20 cellular contexts compared by ENCODE assay signal in genomic region chr16:85319984-85320440, GRCh38.
"Had no signal": no experiment of that assay in that cellular context is flagged by ENCODE, and none has a peak within 500 bp of the region (broad histone marks: within the 10 kb centered on the region; RNA-seq: fewer than 3 reads in every experiment).

No MANE protein-coding gene starts in this region.

- H3K27me3 ChIP-seq: colonic mucosa, spleen, upper lobe of left lung had no signal

- H3K9me3 ChIP-seq: colonic mucosa, esophagus squamous epithelium, left ventricle myocardium inferior, mucosa of descending colon, spleen, upper lobe of left lung had no signal

- H3K9me3 Mint-ChIP-seq: activated naive CD4-positive, alpha-beta T cell treated with anti-CD3 and anti-CD28 coated beads, Interleukin-2, amount 50 U/mL, for 24 hours had no signal

- H3K4me1 ChIP-seq: colonic mucosa had no signal

- H3K27ac ChIP-seq: colonic mucosa, left ventricle myocardium inferior had no signal

- H3K4me3 Mint-ChIP-seq: activated CD8-positive, alpha-beta T cell treated with anti-CD3 and anti-CD28 coated beads, Interleukin-2, amount 10 ng/mL, durations not matched to agents 7 days and 5 days; activated naive CD4-positive, alpha-beta T cell treated with anti-CD3 and anti-CD28 coated beads, Interleukin-2, amount 50 U/mL, for 24 hours; naive thymus-derived CD4-positive, alpha-beta T cell; T-helper 17 cell; WTC11 had no signal

- ATAC-seq: activated CD8-positive, alpha-beta T cell treated with anti-CD3 and anti-CD28 coated beads, Interleukin-2, amount 10 ng/mL, durations not matched to agents 7 days and 5 days; mucosa of descending colon; naive thymus-derived CD4-positive, alpha-beta T cell; right cardiac atrium; T-helper 17 cell; WTC11 had no signal

- H3K36me3 Mint-ChIP-seq: activated naive CD4-positive, alpha-beta T cell treated with anti-CD3 and anti-CD28 coated beads, Interleukin-2, amount 50 U/mL, for 24 hours; naive thymus-derived CD4-positive, alpha-beta T cell had no signal

- H3K27me3 Mint-ChIP-seq: activated naive CD4-positive, alpha-beta T cell treated with anti-CD3 and anti-CD28 coated beads, Interleukin-2, amount 50 U/mL, for 24 hours had no signal

- H3K4me3 ChIP-seq: colonic mucosa, esophagus squamous epithelium, left ventricle myocardium inferior, mucosa of descending colon, spleen, upper lobe of left lung had no signal

- H3K36me3 ChIP-seq: colonic mucosa, esophagus squamous epithelium, left ventricle myocardium inferior, spleen, upper lobe of left lung had no signal

- H3K4me1 Mint-ChIP-seq: activated naive CD4-positive, alpha-beta T cell treated with anti-CD3 and anti-CD28 coated beads, Interleukin-2, amount 50 U/mL, for 24 hours; T-helper 17 cell had no signal

- H3K27ac Mint-ChIP-seq: activated CD8-positive, alpha-beta T cell treated with anti-CD3 and anti-CD28 coated beads, Interleukin-2, amount 10 ng/mL, durations not matched to agents 7 days and 5 days; progenitor cell of endocrine pancreas; T-helper 17 cell; WTC11 had no signal

- DNase-seq: activated CD4-positive, alpha-beta T cell treated with anti-CD3 and anti-CD28 coated beads for 4 hours; activated CD8-positive, alpha-beta memory T cell treated with anti-CD3 and anti-CD28 coated beads, Interleukin-2, amount 50 U/mL, for 4 hours; activated CD8-positive, alpha-beta T cell treated with anti-CD3 and anti-CD28 coated beads, Interleukin-2, amount 10 ng/mL, durations not matched to agents 7 days and 5 days; activated effector memory CD4-positive, alpha-beta T cell treated with anti-CD3 and anti-CD28 coated beads, Interleukin-2, amount 50 U/mL, for 16 hours; activated T-cell treated with anti-CD3 and anti-CD28 coated beads, Interleukin-2, amount 50 U/mL, for 48 hours; central memory CD4-positive, alpha-beta T cell; colonic mucosa; esophagus squamous epithelium; glutamatergic neuron; left ventricle myocardium inferior; mucosa of descending colon; naive thymus-derived CD4-positive, alpha-beta T cell; right cardiac atrium; spleen; stimulated activated CD4-positive, alpha-beta T cell treated with anti-CD3 and anti-CD28 coated beads, Interleukin-2, amount 100 ng/mL, for 24 hours; T-helper 17 cell had no signal
